In genomic region chr6:157989541-157990289, GRCh38 we compare ENCODE assay signal across 9 cellular contexts. TPM values are rescaled to one million over a fixed set of nuclear protein-coding genes. Genes with fewer than 3 reads are reported as not detected.
A peak's percentile ranks its signal among the peaks of the same experiment; 100 is the strongest.
DNase-seq lines count a peak whose midpoint lies in the region; ATAC-seq and TF ChIP-seq lines count a peak whose summit lies in the region.
"Had no signal": no experiment of that assay in that cellular context is flagged by ENCODE, and none has a peak within 500 bp of the region (broad histone marks: within the 10 kb centered on the region; RNA-seq: fewer than 3 reads in every experiment).

No MANE protein-coding gene starts in this region.

- no peaks in the 10 kb centered on the region for H3F3A ChIP-seq in Loucy (ENCODE audit: low read depth)

- H3K9ac ChIP-seq in Loucy (ENCODE audit: low read depth, low read length, poor library complexity, severe bottlenecking) (peak overlapping the region; percentile 60), skeletal muscle tissue (ENCODE audit: low read depth in 1 of 3, low read length in 3 of 3) (peak overlapping the region in 2 of 3 donors; percentile 32 to 40)

- intact Hi-C loops in CD4-positive, alpha-beta memory T cell (cut with micrococcal nuclease) = no loop called here
- intact Hi-C loops in cardiac septum (cut with DNase I) = no loop called here

- CTCF ChIA-PET in CD4-positive, alpha-beta memory T cell (lab: Charles Lee; ENCODE audit: partially characterized antibody) = interaction anchor here (1.2 kb wide), 1 partner anchor 36 kb away, joined by 5 read pairs; no protein-coding TSS in a partner anchor

- peak; percentile 47 to 55 for ATAC-seq in activated T-cell treated with anti-CD3 and anti-CD28 coated beads, Interleukin-2, amount 50 U/mL, for 72 hours (replicated peaks in 1 of 2)
- ATAC-seq in GM19351 (IDR thresholded peaks at IDR 0.05; ENCODE audit: unreplicated experiment) = no peak

- H3K4me3 ChIP-seq in CD4-positive, alpha-beta memory T cell (ENCODE audit: low read length in 2 of 2) = no peak overlapping the region
- H3K4me3 ChIP-seq in Loucy (ENCODE audit: low read length, poor library complexity, severe bottlenecking) (peak overlapping the region; percentile 67), skeletal muscle tissue (ENCODE audit: low read length in 3 of 3) (peak overlapping the region in 2 of 3 donors; percentile 23 to 45)

- peaks cover 0 to 3% of the 10 kb centered on the region in 2 donors for H3K36me3 Mint-ChIP-seq in CD4-positive, alpha-beta memory T cell
- H3K36me3 Mint-ChIP-seq in activated T-cell treated with anti-CD3 and anti-CD28 coated beads, Interleukin-2, amount 50 U/mL, for 72 hours (ENCODE audit: insufficient read depth in 2 of 2) = no peaks in the 10 kb centered on the region

- no peaks in the 10 kb centered on the region for H3K27me3 Mint-ChIP-seq in CD4-positive, alpha-beta memory T cell
- no peaks in the 10 kb centered on the region for H3K27me3 Mint-ChIP-seq in activated T-cell treated with anti-CD3 and anti-CD28 coated beads, Interleukin-2, amount 50 U/mL, for 72 hours (ENCODE audit: low read depth)

- peaks cover 3% of the 10 kb centered on the region for H4K20me1 ChIP-seq in Loucy (ENCODE audit: insufficient read depth, low read length, poor library complexity, severe bottlenecking)

- H2AFZ ChIP-seq in Loucy (ENCODE audit: low read length) = no peak overlapping the region

- no peaks in the 10 kb centered on the region for H3K9me3 Mint-ChIP-seq in CD4-positive, alpha-beta memory T cell
- no peaks in the 10 kb centered on the region for H3K9me3 Mint-ChIP-seq in activated T-cell treated with anti-CD3 and anti-CD28 coated beads, Interleukin-2, amount 50 U/mL, for 72 hours

- DNase-seq in CD4-positive, alpha-beta memory T cell = no peak
- DNase-seq in activated T-cell treated with anti-CD3 and anti-CD28 coated beads, Interleukin-2, amount 50 U/mL, for 72 hours = peak in 1 of 2 donors; percentile 32
- DNase-seq in cardiac septum (ENCODE audit: low spot score) (peak; percentile 89), amniotic stem cell (lab: John Stamatoyannopoulos, UW) (no peak), GM03348 (ENCODE audit: low spot score) (no peak)

- H3K4me1 ChIP-seq in CD4-positive, alpha-beta memory T cell (ENCODE audit: insufficient read depth, low read length) = peaks cover 51% of the 10 kb centered on the region
- H3K4me1 ChIP-seq in Loucy (ENCODE audit: insufficient read depth, low read length, poor library complexity, severe bottlenecking) (peaks cover 51% of the 10 kb centered on the region), skeletal muscle tissue (ENCODE audit: control insufficient read depth in 3 of 3, insufficient read depth in 3 of 3, low read length in 3 of 3) (peaks cover 22 to 31% (median 30%) of the 10 kb centered on the region in 3 donors)

- H3K4me1 Mint-ChIP-seq in CD4-positive, alpha-beta memory T cell = peaks cover 30 to 58% (median 49%) of the 10 kb centered on the region in 4 donors
- peaks cover 60% of the 10 kb centered on the region for H3K4me1 Mint-ChIP-seq in activated T-cell treated with anti-CD3 and anti-CD28 coated beads, Interleukin-2, amount 50 U/mL, for 72 hours (ENCODE audit: low read depth)

- peak overlapping the region; percentile 77 to 90 (median 89) for H3K27ac Mint-ChIP-seq in CD4-positive, alpha-beta memory T cell
- no peak overlapping the region for H3K27ac Mint-ChIP-seq in activated T-cell treated with anti-CD3 and anti-CD28 coated beads, Interleukin-2, amount 50 U/mL, for 72 hours

- POLR2A ChIA-PET in CD4-positive, alpha-beta memory T cell (lab: Charles Lee; ENCODE audit: partially characterized antibody) = interaction anchor here (0.7 to 1.5 kb wide), 2 partner anchors 32 to 36 kb away, joined by 3 to 7 read pairs; no protein-coding TSS in a partner anchor

- no peak for TF ChIP-seq CTCF in Loucy (conservative IDR thresholded peaks at IDR 0.05; ENCODE audit: low read length)

- H3K4me2 ChIP-seq in Loucy (ENCODE audit: low read depth, low read length, poor library complexity, severe bottlenecking) = peak overlapping the region; percentile 83

- no peaks in the 10 kb centered on the region for H3K27me3 ChIP-seq in CD4-positive, alpha-beta memory T cell (ENCODE audit: insufficient read depth, low read length)
- H3K27me3 ChIP-seq in Loucy (ENCODE audit: insufficient read depth, low read length, poor library complexity, severe bottlenecking) (no peaks in the 10 kb centered on the region), skeletal muscle tissue (ENCODE audit: control insufficient read depth in 3 of 3, insufficient read depth in 3 of 3, low read length in 3 of 3) (no peaks in the 10 kb centered on the region)

- H3K36me3 ChIP-seq in CD4-positive, alpha-beta memory T cell (ENCODE audit: insufficient read depth, low read length) = no peaks in the 10 kb centered on the region
- H3K36me3 ChIP-seq in Loucy (ENCODE audit: insufficient read depth, low read length) (no peaks in the 10 kb centered on the region), skeletal muscle tissue (ENCODE audit: control insufficient read depth in 3 of 3, insufficient read depth in 3 of 3, low read length in 3 of 3) (no peaks in the 10 kb centered on the region)

- H3K79me2 ChIP-seq in Loucy (ENCODE audit: insufficient read depth, low read length) = peaks cover 78% of the 10 kb centered on the region

- peak overlapping the region in 6 of 8 donors; percentile 73 to 88 (median 76) for H3K4me3 Mint-ChIP-seq in CD4-positive, alpha-beta memory T cell
- H3K4me3 Mint-ChIP-seq in activated T-cell treated with anti-CD3 and anti-CD28 coated beads, Interleukin-2, amount 50 U/mL, for 72 hours = peak overlapping the region; percentile 78 to 83

- H3K9me2 ChIP-seq in Loucy (replicated peaks; ENCODE audit: low read depth, low read length) = no peaks in the 10 kb centered on the region

- peak overlapping the region; percentile 15 for H3K27ac ChIP-seq in CD4-positive, alpha-beta memory T cell (ENCODE audit: low read depth, low read length)
- H3K27ac ChIP-seq in skeletal muscle tissue (ENCODE audit: low read depth, low read length) = no peak overlapping the region
- H3K27ac ChIP-seq: HL-60 had no signal

- no peaks in the 10 kb centered on the region for H3K9me3 ChIP-seq in CD4-positive, alpha-beta memory T cell (ENCODE audit: control insufficient read depth in 1 of 2, low read length in 2 of 2)
- H3K9me3 ChIP-seq in Loucy (ENCODE audit: insufficient read depth, low read depth, low read length) (no peaks in the 10 kb centered on the region), skeletal muscle tissue (ENCODE audit: control insufficient read depth in 3 of 3, low read length in 3 of 3) (no peaks in the 10 kb centered on the region)

RNA-seq across cellular contexts. Expression of gene SYNJ2, which starts 8.1 kb away (rescaled TPM):
- total RNA-seq in CD4-positive, alpha-beta memory T cell = 10 to 100 TPM; 17.2 to 17.4 TPM
- polyA plus RNA-seq in CD4-positive, alpha-beta memory T cell = 10 to 100 TPM; 14.5 to 14.6 TPM
- total RNA-seq in activated T-cell treated with anti-CD3 and anti-CD28 coated beads, Interleukin-2, amount 50 U/mL, for 72 hours = 10 to 100 TPM; 22.6 to 29.8 TPM
- total RNA-seq in cardiac septum = 24.0 TPM
- total RNA-seq in skeletal muscle tissue = 8.4 TPM

Comparison
In these comparisons a context has a peak if more than half of its experiments do, and no peak if none do; other contexts are left out.
1. H3K4me3 ChIP-seq: peak in Loucy (single experiment) and skeletal muscle tissue (2 of 3); none in CD4-positive, alpha-beta memory T cell (0 of 2).